ENCODE assay signal across 10 cellular contexts in genomic region chr16:10314811-10315210, GRCh38.
DNase-seq lines count a peak whose midpoint lies in the region; ATAC-seq and TF ChIP-seq lines count a peak whose summit lies in the region.
"Had no signal": no experiment of that assay in that cellular context is flagged by ENCODE, and none has a peak within 500 bp of the region (broad histone marks: within the 10 kb centered on the region; RNA-seq: fewer than 3 reads in every experiment).

No MANE protein-coding gene starts in this region.

- H3K4me2 ChIP-seq in SU-DHL-6 (ENCODE audit: low read depth, low read length, poor library complexity, severe bottlenecking): peak overlapping the region; percentile 8

- H3K27me3 ChIP-seq in SU-DHL-6 (ENCODE audit: low read length) (no peaks in the 10 kb centered on the region), foreskin keratinocyte (no peaks in the 10 kb centered on the region)

- H4K20me1 ChIP-seq in SU-DHL-6 (ENCODE audit: low read depth, low read length): no peaks in the 10 kb centered on the region

- TF ChIP-seq CTCF in GM12865 (IDR thresholded peaks at IDR 0.05; ENCODE audit: insufficient read depth, low read depth, low read length, missing control alignments): no peak
- peak; percentile 18 for TF ChIP-seq CTCF in SU-DHL-6 (IDR thresholded peaks at IDR 0.05; ENCODE audit: insufficient read depth, low read length, poor library complexity, severe bottlenecking)
- peak; percentile 61 for TF ChIP-seq CTCF in foreskin keratinocyte (conservative IDR thresholded peaks at IDR 0.05)

- no peaks in the 10 kb centered on the region for H3K9me3 ChIP-seq in SU-DHL-6 (ENCODE audit: insufficient read depth, low read length)

- H3K9ac ChIP-seq in SU-DHL-6 (ENCODE audit: low read length): no peak overlapping the region

- H3K27ac ChIP-seq in SU-DHL-6 (ENCODE audit: low read depth, low read length): peak overlapping the region; percentile 31; the same call in 1 of the 2 replicates
- no peak overlapping the region for H3K27ac ChIP-seq in foreskin keratinocyte

- H2AFZ ChIP-seq in SU-DHL-6 (ENCODE audit: low read depth, low read length, severe bottlenecking): peak overlapping the region; percentile 55

- H3K4me1 ChIP-seq in foreskin keratinocyte: no peaks in the 10 kb centered on the region

- ATAC-seq in foreskin keratinocyte (peak; percentile 61), GM21515 (IDR thresholded peaks at IDR 0.05; ENCODE audit: unreplicated experiment) (no peak)

- peaks cover 4% of the 10 kb centered on the region for H3F3A ChIP-seq in SU-DHL-6 (ENCODE audit: insufficient read depth)

- H3K9me2 ChIP-seq in SU-DHL-6 (replicated peaks; ENCODE audit: insufficient read depth, low read length): no peaks in the 10 kb centered on the region

- H3K36me3 ChIP-seq in SU-DHL-6 (ENCODE audit: low read length): no peaks in the 10 kb centered on the region

- H3K4me3 ChIP-seq in GM12865 (ENCODE audit: low read depth, low read length): no peak overlapping the region
- no peak overlapping the region for H3K4me3 ChIP-seq in SU-DHL-6 (ENCODE audit: insufficient read depth, low read length, poor library complexity, severe bottlenecking)

- no peaks in the 10 kb centered on the region for H3K79me2 ChIP-seq in SU-DHL-6 (ENCODE audit: insufficient read depth, low read length)

- DNase-seq in A172 (ENCODE audit: low spot score) (peak; percentile 37), GM12865 (ENCODE audit: low read depth) (peak; percentile 39), foreskin keratinocyte (peak; percentile 23 to 50), NCI-H2107 treated with DMSO at 0.1 percent for 48 hours (lab: John Stamatoyannopoulos, UW; ENCODE audit: unreplicated experiment) (no peak), AG20443 (ENCODE audit: low spot score) (no peak), C1 segment of cervical spinal cord (lab: John Stamatoyannopoulos, UW) (no peak)
- DNase-seq: activated T-cell treated with anti-CD3 and anti-CD28 coated beads, Interleukin-2, amount 50 U/mL, for 48 hours; NCI-H774 had no signal

Comparison
In these comparisons a context has a peak if more than half of its experiments do, and no peak if none do; other contexts are left out.
1. DNase-seq: peak in A172 (single experiment), GM12865 (single experiment) and foreskin keratinocyte (2 of 2); none in NCI-H2107 treated with DMSO at 0.1 percent for 48 hours (single experiment), AG20443 (single experiment) and C1 segment of cervical spinal cord (0 of 14).